In genomic region chr16:6570520-6570919, GRCh38 we compare ENCODE assay signal across 32 cellular contexts.
A peak's percentile ranks its signal among the peaks of the same experiment; 100 is the strongest.
DNase-seq lines count a peak whose midpoint lies in the region; TF ChIP-seq lines count a peak whose summit lies in the region.
"Had no signal": no experiment of that assay in that cellular context is flagged by ENCODE, and none has a peak within 500 bp of the region (broad histone marks: within the 10 kb centered on the region; RNA-seq: fewer than 3 reads in every experiment).

No MANE protein-coding gene starts in this region.

- POLR2A ChIA-PET in OCI-LY7 (lab: Charles Lee), result no interaction called here

- H3K9me3 ChIP-seq in OCI-LY7 (ENCODE audit: low read length), result no peaks in the 10 kb centered on the region
- H3K9me3 ChIP-seq: A549; BE2C; BLaER1; BLaER1 treated with 17β-estradiol and CSF1 and Interleukin-3, amounts not matched to agents 10 nM and 100 nM; Caco-2 had no signal

- no peaks in the 10 kb centered on the region for H3K9me2 ChIP-seq in OCI-LY7 (ENCODE audit: insufficient read depth, low read length)

- CTCF ChIA-PET in OCI-LY7 (lab: Charles Lee; ENCODE audit: unreplicated experiment), result no interaction called here

- DNase-seq in G401 (ENCODE audit: low spot score), result peak; percentile 67
- peak; percentile 46 for DNase-seq in NCI-H1694 (lab: John Stamatoyannopoulos, UW)
- DNase-seq in NCI-H1694 treated with DMSO at 0.1 percent for 48 hours (lab: John Stamatoyannopoulos, UW), result peak; percentile 61
- DNase-seq in cerebellar cortex (ENCODE audit: low spot score), result peak; percentile 57
- no peak for DNase-seq in OCI-LY7 (ENCODE audit: low spot score)
- DNase-seq in nucleus accumbens (lab: John Stamatoyannopoulos, UW), result no peak
- DNase-seq in posterior vena cava (ENCODE audit: low spot score), result no peak
- no peak for DNase-seq in NCI-H526 (lab: John Stamatoyannopoulos, UW)
- DNase-seq: 8988T; ACHN; AML-193; BE2C; Caco-2; Calu3; CD4-positive, alpha-beta memory T cell; CD4-positive, alpha-beta T cell; CD4-positive, CD25-positive, alpha-beta regulatory T cell; CD8-positive, alpha-beta memory T cell; CD8-positive, alpha-beta T cell; COR-L47; DMS 273 treated with DMSO at 0.1 percent for 48 hours; DMS153; DMS53; DMS79; DMS79 treated with DMSO at 0.1 percent for 48 hours; DND-41; EL had no signal

- H3K79me2 ChIP-seq in OCI-LY7 (ENCODE audit: insufficient read depth, low read depth, low read length), result no peaks in the 10 kb centered on the region

- H2AFZ ChIP-seq in OCI-LY7 (ENCODE audit: low read length), result no peak overlapping the region

- intact Hi-C loops in OCI-LY7 (cut with micrococcal nuclease; ENCODE audit: unreplicated experiment) (no loop called here), posterior vena cava (cut with DNase I) (no loop called here)

- H4K20me1 ChIP-seq in OCI-LY7 (ENCODE audit: insufficient read depth, low read length), result no peaks in the 10 kb centered on the region
- H4K20me1 ChIP-seq: BLaER1; BLaER1 treated with 17β-estradiol and CSF1 and Interleukin-3, amounts not matched to agents 10 nM and 100 nM had no signal

- no peaks in the 10 kb centered on the region for H3K36me3 ChIP-seq in OCI-LY7 (ENCODE audit: insufficient read depth, low read length)
- H3K36me3 ChIP-seq: BE2C; BLaER1; BLaER1 treated with 17β-estradiol and CSF1 and Interleukin-3, amounts not matched to agents 10 nM and 100 nM had no signal

- in situ Hi-C loops in G401 (cut with HindIII; ENCODE audit: low sequenced_read_pairs), result no loop called here

- no peaks in the 10 kb centered on the region for H3K4me1 ChIP-seq in OCI-LY7 (ENCODE audit: insufficient read depth, low read length, poor library complexity, severe bottlenecking)
- H3K4me1 ChIP-seq: A549; BE2C; BLaER1; BLaER1 treated with 17β-estradiol and CSF1 and Interleukin-3, amounts not matched to agents 10 nM and 100 nM; Caco-2 had no signal

- H3K4me2 ChIP-seq in OCI-LY7 (ENCODE audit: low read length), result no peak overlapping the region
- H3K4me2 ChIP-seq: A549; BLaER1; BLaER1 treated with 17β-estradiol and CSF1 and Interleukin-3, amounts not matched to agents 10 nM and 100 nM had no signal

- H3K4me3 ChIP-seq in OCI-LY7 (ENCODE audit: low read depth, low read length, poor library complexity, severe bottlenecking), result no peak overlapping the region
- H3K4me3 ChIP-seq: A549; BLaER1; BLaER1 treated with 17β-estradiol and CSF1 and Interleukin-3, amounts not matched to agents 10 nM and 100 nM had no signal

- no peak for TF ChIP-seq CTCF in OCI-LY7 (conservative IDR thresholded peaks at IDR 0.05; ENCODE audit: low read length)

- H3K27ac ChIP-seq in OCI-LY7 (ENCODE audit: low read depth, low read length, poor library complexity, severe bottlenecking), result no peak overlapping the region
- H3K27ac ChIP-seq: 22Rv1; A549; BLaER1; BLaER1 treated with 17β-estradiol and CSF1 and Interleukin-3, amounts not matched to agents 10 nM and 100 nM; C4-2B had no signal

- BruUV-seq in OCI-LY7 (replicated peaks; lab: Mats Ljungman, UMichigan), result no TSS peak

Comparison
In these comparisons a context has a peak if more than half of its experiments do, and no peak if none do; other contexts are left out.
1. DNase-seq: peak in G401 (single experiment), NCI-H1694 (single experiment), NCI-H1694 treated with DMSO at 0.1 percent for 48 hours (single experiment) and cerebellar cortex (single experiment); none in OCI-LY7 (single experiment), nucleus accumbens (0 of 56), posterior vena cava (single experiment) and NCI-H526 (0 of 2).